In the genomic region with DNA sequence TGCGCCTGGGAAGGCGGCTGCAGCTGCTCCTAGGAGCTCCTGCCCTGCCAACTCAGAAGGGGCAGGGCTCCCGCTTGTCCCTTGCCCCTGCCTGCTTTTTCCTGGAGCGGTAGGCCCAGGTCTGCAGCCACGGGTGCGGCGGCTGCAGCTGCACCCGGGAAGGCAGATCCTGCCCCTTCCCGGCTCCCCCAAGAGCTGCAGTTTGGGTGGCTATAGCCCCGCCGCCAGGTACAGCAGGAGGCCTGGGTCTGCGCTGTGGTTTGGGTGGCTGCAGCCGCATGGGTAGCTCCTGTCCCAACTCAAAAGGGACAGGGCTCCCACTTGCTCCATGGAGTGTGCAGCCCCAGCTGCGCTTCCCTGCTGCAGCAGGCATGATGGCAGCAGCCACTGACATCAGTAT, we compare ENCODE assay signal across 32 cellular contexts.
"Had no signal": no experiment of that assay in that cellular context is flagged by ENCODE, and none has a peak within 500 bp of the region (broad histone marks: within the 10 kb centered on the region; RNA-seq: fewer than 3 reads in every experiment).

No MANE protein-coding gene starts in this region.

- H3K4me1 ChIP-seq: adrenal gland, ascending aorta, body of pancreas, breast epithelium had no signal

- H3K27ac ChIP-seq: adrenal gland, ascending aorta, body of pancreas, brain microvascular endothelial cell, breast epithelium, cardiac muscle cell had no signal

- H3K9me3 ChIP-seq: adrenal gland, ascending aorta, body of pancreas, breast epithelium had no signal

- H3K27me3 ChIP-seq: adrenal gland, ascending aorta, body of pancreas, brain microvascular endothelial cell, breast epithelium had no signal

- DNase-seq: activated effector memory CD4-positive, alpha-beta T cell treated with anti-CD3 and anti-CD28 coated beads, Interleukin-2, amount 50 U/mL, for 16 hours; activated effector memory CD4-positive, alpha-beta T cell treated with Interleukin-2 at 50 U/mL for 16 hours; activated gamma-delta T cell; activated gamma-delta T cell treated with Interleukin-2 at 50 U/mL for 16 hours; activated naive CD4-positive, alpha-beta T cell; activated naive CD4-positive, alpha-beta T cell treated with anti-CD3 and anti-CD28 coated beads for 36 hours; activated naive CD4-positive, alpha-beta T cell treated with anti-CD3 and anti-CD28 coated beads, Interleukin-2, amount 10 ng/mL, durations not matched to agents 7 days and 5 days; activated naive CD4-positive, alpha-beta T cell treated with anti-CD3 and anti-CD28 coated beads, Interleukin-2, amount 50 U/mL, for 16 hours; activated naive CD4-positive, alpha-beta T cell treated with Interleukin-2 at 50 U/mL for 16 hours; activated naive CD8-positive, alpha-beta T cell treated with anti-CD3 and anti-CD28 coated beads for 36 hours; activated naive CD8-positive, alpha-beta T cell treated with anti-CD3 and anti-CD28 coated beads, Interleukin-2, amount 10 ng/mL, durations not matched to agents 7 days and 5 days; activated naive CD8-positive, alpha-beta T cell treated with anti-CD3 and anti-CD28 coated beads, Interleukin-2, amount 50 U/mL, for 24 hours; activated T-cell treated with anti-CD3 and anti-CD28 coated beads, Interleukin-2, amount 50 U/mL, for 1 hour; activated T-cell treated with anti-CD3 and anti-CD28 coated beads, Interleukin-2, amount 50 U/mL, for 24 hours; activated T-cell treated with anti-CD3 and anti-CD28 coated beads, Interleukin-2, amount 50 U/mL, for 4 hours; activated T-cell treated with anti-CD3 and anti-CD28 coated beads, Interleukin-2, amount 50 U/mL, for 48 hours; activated T-cell treated with anti-CD3 and anti-CD28 coated beads, Interleukin-2, amount 50 U/mL, for 72 hours; adrenal gland; amniotic stem cell; amygdala; anterior cingulate cortex; aorta; body of pancreas; brain microvascular endothelial cell; caudate nucleus; central memory CD4-positive, alpha-beta T cell; cerebellar nuclear complex had no signal

- H3K36me3 ChIP-seq: adrenal gland, ascending aorta, brain microvascular endothelial cell, breast epithelium, cardiac muscle cell had no signal

- ATAC-seq: activated naive CD4-positive, alpha-beta T cell treated with anti-CD3 and anti-CD28 coated beads, Interleukin-2, amount 50 U/mL, for 72 hours; activated naive CD8-positive, alpha-beta T cell treated with anti-CD3 and anti-CD28 coated beads, Interleukin-2, amount 50 U/mL, for 24 hours; activated T-cell treated with anti-CD3 and anti-CD28 coated beads, Interleukin-2, amount 50 U/mL, for 4 hours; activated T-cell treated with anti-CD3 and anti-CD28 coated beads, Interleukin-2, amount 50 U/mL, for 72 hours; activated T-helper 17 cell treated with anti-CD3 and anti-CD28 coated beads, Interleukin-2, amount 50 U/mL, for 72 hours; body of pancreas had no signal

- H3K4me3 ChIP-seq: adrenal gland, ascending aorta, body of pancreas, breast epithelium, cardiac muscle cell had no signal
